Comparison of ENCODE assay signal across 10 cellular contexts in the genomic region with DNA sequence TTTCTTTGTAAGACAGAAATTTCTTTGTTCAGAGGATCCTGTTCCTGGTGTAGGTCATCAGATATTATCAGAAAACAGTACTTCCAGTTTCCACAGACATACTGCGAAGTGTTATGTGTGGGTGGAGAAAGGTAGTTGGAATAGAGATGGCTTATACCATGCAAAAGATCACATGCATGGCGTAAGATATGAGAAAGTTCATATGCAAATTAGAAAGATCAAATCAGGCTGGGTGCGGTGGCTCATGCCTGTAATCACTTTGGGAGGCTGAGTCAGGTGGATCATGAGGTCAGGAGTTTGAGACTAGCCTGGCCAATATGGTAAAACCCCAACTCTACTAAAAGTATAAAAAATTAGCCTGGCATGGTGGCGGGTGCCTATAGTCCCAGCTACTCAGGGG.
"Had no signal": no experiment of that assay in that cellular context is flagged by ENCODE, and none has a peak within 500 bp of the region (broad histone marks: within the 10 kb centered on the region; RNA-seq: fewer than 3 reads in every experiment).

No MANE protein-coding gene starts in this region.

- H3K36me3 Mint-ChIP-seq: activated naive CD4-positive, alpha-beta T cell treated with anti-CD3 and anti-CD28 coated beads, Interleukin-2, amount 10 ng/mL, durations not matched to agents 7 days and 5 days; memory B cell; naive thymus-derived CD8-positive, alpha-beta T cell; stimulated activated naive B cell treated with anti-CD40 and anti-IgM and Interleukin-4, amounts not matched to agents 10 μg/mL and 1 μg/mL and 100 μg/mL, for 72 hours; type B pancreatic cell had no signal

- ATAC-seq: left ventricle myocardium superior; naive thymus-derived CD8-positive, alpha-beta T cell; stimulated activated naive B cell treated with anti-CD40 and anti-IgM and Interleukin-4, amounts not matched to agents 10 μg/mL and 1 μg/mL and 100 μg/mL, for 72 hours; T-helper 17 cell; WTC11 had no signal

- H3K27ac Mint-ChIP-seq: activated naive CD4-positive, alpha-beta T cell treated with anti-CD3 and anti-CD28 coated beads, Interleukin-2, amount 10 ng/mL, durations not matched to agents 7 days and 5 days; memory B cell; naive thymus-derived CD8-positive, alpha-beta T cell; stimulated activated naive B cell treated with anti-CD40 and anti-IgM and Interleukin-4, amounts not matched to agents 10 μg/mL and 1 μg/mL and 100 μg/mL, for 72 hours; T-helper 17 cell; type B pancreatic cell; WTC11 had no signal

- H3K9me3 Mint-ChIP-seq: activated naive CD4-positive, alpha-beta T cell treated with anti-CD3 and anti-CD28 coated beads, Interleukin-2, amount 10 ng/mL, durations not matched to agents 7 days and 5 days; memory B cell; naive thymus-derived CD8-positive, alpha-beta T cell; stimulated activated naive B cell treated with anti-CD40 and anti-IgM and Interleukin-4, amounts not matched to agents 10 μg/mL and 1 μg/mL and 100 μg/mL, for 72 hours had no signal

- H3K4me1 Mint-ChIP-seq: activated naive CD4-positive, alpha-beta T cell treated with anti-CD3 and anti-CD28 coated beads, Interleukin-2, amount 10 ng/mL, durations not matched to agents 7 days and 5 days; stimulated activated naive B cell treated with anti-CD40 and anti-IgM and Interleukin-4, amounts not matched to agents 10 μg/mL and 1 μg/mL and 100 μg/mL, for 72 hours; WTC11 had no signal

- DNase-seq: activated naive CD4-positive, alpha-beta T cell treated with anti-CD3 and anti-CD28 coated beads, Interleukin-2, amount 10 ng/mL, durations not matched to agents 7 days and 5 days; head of caudate nucleus; kidney glomerular epithelial cell; left ventricle myocardium superior; naive thymus-derived CD8-positive, alpha-beta T cell; stimulated activated naive B cell treated with anti-CD40 and anti-IgM and Interleukin-4, amounts not matched to agents 10 μg/mL and 1 μg/mL and 100 μg/mL, for 72 hours; T-helper 17 cell had no signal

- H3K27me3 Mint-ChIP-seq: type B pancreatic cell had no signal

- H3K4me3 Mint-ChIP-seq: activated naive CD4-positive, alpha-beta T cell treated with anti-CD3 and anti-CD28 coated beads, Interleukin-2, amount 10 ng/mL, durations not matched to agents 7 days and 5 days; memory B cell; naive thymus-derived CD8-positive, alpha-beta T cell; stimulated activated naive B cell treated with anti-CD40 and anti-IgM and Interleukin-4, amounts not matched to agents 10 μg/mL and 1 μg/mL and 100 μg/mL, for 72 hours; T-helper 17 cell; type B pancreatic cell; WTC11 had no signal
